14 cellular contexts compared by ENCODE assay signal in genomic region chr18:53411511-53411910, GRCh38.
"Had no signal": no experiment of that assay in that cellular context is flagged by ENCODE, and none has a peak within 500 bp of the region (broad histone marks: within the 10 kb centered on the region; RNA-seq: fewer than 3 reads in every experiment).

No MANE protein-coding gene starts in this region.

- DNase-seq: kidney; left colon; left lung; lower lobe of right lung; mammary epithelial cell; mesendoderm; mucosa of descending colon; naive thymus-derived CD4-positive, alpha-beta T cell; pancreas; retina; right cardiac atrium; stimulated activated CD4-positive, alpha-beta T cell treated with anti-CD3 and anti-CD28 coated beads, Interleukin-4, amount 100 ng/mL, for 24 hours; stimulated activated naive CD4-positive, alpha-beta T cell; uterus had no signal
